In the genomic region with DNA sequence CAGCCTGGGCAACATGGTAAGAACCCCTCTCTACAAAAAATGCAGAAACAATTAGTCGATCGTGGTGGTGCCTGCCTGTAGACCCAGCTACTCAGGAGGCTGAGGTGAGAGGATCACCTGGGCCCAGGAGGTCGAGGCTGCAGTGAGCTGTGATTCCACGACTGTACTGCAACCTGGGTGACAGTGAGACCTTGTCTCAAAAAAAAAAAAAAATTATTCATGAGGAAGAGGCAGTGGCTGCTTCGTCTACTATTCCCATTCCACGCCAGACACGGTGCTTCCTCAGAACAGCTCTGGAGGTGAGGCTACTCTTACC, we compare ENCODE assay signal across 1 cellular context.
TF ChIP-seq lines count a peak whose summit lies in the region.

No MANE protein-coding gene starts in this region.

TF ChIP-seq in K562, 482 proteins besides CTCF, POLR2A, EP300 and RAD21 (continued from another document and continues in another):
- TF ChIP-seq, protein P1, sequence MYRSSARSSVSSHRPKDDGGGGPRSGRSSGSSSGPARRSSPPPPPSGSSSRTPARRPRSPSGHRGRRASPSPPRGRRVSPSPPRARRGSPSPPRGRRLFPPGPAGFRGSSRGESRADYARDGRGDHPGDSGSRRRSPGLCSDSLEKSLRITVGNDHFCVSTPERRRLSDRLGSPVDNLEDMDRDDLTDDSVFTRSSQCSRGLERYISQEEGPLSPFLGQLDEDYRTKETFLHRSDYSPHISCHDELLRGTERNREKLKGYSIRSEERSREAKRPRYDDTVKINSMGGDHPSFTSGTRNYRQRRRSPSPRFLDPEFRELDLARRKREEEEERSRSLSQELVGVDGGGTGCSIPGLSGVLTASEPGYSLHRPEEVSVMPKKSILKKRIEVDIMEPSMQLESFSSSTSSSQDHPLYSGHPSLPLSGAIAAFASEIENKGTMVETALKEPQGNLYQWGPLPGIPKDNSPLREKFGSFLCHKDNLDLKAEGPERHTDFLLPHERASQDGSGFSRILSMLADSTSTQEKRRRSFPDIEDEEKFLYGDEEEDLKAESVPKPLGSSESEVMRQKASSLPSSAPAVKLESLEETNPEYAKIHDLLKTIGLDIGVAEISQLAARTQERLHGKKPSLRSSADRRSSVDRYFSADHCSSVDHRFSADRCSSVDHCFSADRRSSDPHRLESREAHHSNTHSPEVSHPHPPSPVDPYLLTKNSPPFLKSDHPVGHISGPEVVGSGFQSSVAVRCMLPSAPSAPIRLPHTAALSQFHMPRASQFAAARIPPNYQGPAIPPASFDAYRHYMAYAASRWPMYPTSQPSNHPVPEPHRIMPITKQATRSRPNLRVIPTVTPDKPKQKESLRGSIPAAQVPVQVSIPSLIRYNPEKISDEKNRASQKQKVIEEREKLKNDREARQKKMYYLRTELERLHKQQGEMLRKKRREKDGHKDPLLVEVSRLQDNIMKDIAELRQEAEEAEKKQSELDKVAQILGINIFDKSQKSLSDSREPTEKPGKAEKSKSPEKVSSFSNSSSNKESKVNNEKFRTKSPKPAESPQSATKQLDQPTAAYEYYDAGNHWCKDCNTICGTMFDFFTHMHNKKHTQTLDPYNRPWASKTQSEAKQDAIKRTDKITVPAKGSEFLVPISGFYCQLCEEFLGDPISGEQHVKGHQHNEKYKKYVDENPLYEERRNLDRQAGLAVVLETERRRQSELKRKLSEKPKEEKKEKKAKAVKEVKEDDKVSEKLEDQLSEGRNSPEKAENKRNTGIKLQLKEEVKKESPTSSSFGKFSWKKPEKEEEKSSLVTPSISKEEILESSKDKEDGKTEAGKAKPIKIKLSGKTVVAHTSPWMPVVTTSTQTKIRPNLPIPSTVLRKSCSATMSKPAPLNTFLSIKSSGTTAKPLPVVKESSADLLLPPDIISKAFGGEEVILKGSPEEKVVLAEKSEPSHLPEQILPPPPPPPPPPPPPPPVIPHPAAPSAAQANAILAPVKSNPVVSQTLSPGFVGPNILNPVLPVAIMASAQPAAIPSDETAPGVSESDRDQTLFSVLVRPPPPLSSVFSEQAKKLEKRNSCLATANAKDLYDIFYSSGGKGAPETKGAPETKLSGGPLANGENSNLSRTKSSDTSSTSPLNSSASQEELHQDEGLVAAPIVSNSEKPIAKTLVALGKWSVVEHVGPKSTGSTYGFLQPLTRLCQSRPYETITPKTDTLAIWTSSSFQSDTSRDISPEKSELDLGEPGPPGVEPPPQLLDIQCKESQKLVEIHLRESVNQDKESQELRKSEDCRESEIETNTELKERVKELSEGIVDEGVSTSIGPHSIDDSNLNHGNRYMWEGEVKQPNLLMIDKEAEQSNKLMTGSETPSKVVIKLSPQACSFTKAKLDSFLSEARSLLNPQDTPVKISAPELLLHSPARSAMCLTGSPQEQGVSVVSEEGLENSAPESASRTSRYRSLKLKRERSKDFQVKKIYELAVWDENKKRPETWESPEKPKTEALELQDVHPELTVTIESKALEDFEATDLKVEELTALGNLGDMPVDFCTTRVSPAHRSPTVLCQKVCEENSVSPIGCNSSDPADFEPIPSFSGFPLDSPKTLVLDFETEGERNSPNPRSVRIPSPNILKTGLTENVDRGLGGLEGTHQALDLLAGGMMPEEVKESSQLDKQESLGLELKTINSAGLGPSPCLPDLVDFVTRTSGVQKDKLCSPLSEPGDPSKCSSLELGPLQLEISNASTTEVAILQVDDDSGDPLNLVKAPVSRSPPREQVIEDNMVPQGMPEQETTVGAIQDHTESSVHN (IDR thresholded peaks at IDR 0.05; ENCODE audit: borderline replicate concordance in 1 of 2, low read depth in 1 of 2) = no peak
- TF ChIP-seq, protein P2, sequence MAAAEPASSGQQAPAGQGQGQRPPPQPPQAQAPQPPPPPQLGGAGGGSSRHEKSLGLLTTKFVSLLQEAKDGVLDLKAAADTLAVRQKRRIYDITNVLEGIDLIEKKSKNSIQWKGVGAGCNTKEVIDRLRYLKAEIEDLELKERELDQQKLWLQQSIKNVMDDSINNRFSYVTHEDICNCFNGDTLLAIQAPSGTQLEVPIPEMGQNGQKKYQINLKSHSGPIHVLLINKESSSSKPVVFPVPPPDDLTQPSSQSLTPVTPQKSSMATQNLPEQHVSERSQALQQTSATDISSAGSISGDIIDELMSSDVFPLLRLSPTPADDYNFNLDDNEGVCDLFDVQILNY (CRISPR knock-in tag; IDR thresholded peaks at IDR 0.05) = no peak
- TF ChIP-seq, protein P3, sequence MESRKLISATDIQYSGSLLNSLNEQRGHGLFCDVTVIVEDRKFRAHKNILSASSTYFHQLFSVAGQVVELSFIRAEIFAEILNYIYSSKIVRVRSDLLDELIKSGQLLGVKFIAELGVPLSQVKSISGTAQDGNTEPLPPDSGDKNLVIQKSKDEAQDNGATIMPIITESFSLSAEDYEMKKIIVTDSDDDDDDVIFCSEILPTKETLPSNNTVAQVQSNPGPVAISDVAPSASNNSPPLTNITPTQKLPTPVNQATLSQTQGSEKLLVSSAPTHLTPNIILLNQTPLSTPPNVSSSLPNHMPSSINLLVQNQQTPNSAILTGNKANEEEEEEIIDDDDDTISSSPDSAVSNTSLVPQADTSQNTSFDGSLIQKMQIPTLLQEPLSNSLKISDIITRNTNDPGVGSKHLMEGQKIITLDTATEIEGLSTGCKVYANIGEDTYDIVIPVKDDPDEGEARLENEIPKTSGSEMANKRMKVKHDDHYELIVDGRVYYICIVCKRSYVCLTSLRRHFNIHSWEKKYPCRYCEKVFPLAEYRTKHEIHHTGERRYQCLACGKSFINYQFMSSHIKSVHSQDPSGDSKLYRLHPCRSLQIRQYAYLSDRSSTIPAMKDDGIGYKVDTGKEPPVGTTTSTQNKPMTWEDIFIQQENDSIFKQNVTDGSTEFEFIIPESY (CRISPR knock-in tag; IDR thresholded peaks at IDR 0.05) = 0 out of 2 replicates have a peak, but pooled peaks have one; percentile 30
- TF ChIP-seq, protein P4, sequence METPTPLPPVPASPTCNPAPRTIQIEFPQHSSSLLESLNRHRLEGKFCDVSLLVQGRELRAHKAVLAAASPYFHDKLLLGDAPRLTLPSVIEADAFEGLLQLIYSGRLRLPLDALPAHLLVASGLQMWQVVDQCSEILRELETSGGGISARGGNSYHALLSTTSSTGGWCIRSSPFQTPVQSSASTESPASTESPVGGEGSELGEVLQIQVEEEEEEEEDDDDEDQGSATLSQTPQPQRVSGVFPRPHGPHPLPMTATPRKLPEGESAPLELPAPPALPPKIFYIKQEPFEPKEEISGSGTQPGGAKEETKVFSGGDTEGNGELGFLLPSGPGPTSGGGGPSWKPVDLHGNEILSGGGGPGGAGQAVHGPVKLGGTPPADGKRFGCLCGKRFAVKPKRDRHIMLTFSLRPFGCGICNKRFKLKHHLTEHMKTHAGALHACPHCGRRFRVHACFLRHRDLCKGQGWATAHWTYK (CRISPR knock-in tag; IDR thresholded peaks at IDR 0.05) = no peak
- peak; percentile 75; the same call in 1 of the 2 replicates for TF ChIP-seq GTF2E2 (tag; IDR thresholded peaks at IDR 0.05)
- no peak for TF ChIP-seq NR2F6 (CRISPR knock-in tag; IDR thresholded peaks at IDR 0.05)
- no peak for TF ChIP-seq ZNF143 (CRISPR knock-in tag; IDR thresholded peaks at IDR 0.05)
- TF ChIP-seq ARID2 (IDR thresholded peaks at IDR 0.05) = 0 out of 2 replicates have a peak, but pooled peaks have one; percentile 25
- TF ChIP-seq, protein P5, sequence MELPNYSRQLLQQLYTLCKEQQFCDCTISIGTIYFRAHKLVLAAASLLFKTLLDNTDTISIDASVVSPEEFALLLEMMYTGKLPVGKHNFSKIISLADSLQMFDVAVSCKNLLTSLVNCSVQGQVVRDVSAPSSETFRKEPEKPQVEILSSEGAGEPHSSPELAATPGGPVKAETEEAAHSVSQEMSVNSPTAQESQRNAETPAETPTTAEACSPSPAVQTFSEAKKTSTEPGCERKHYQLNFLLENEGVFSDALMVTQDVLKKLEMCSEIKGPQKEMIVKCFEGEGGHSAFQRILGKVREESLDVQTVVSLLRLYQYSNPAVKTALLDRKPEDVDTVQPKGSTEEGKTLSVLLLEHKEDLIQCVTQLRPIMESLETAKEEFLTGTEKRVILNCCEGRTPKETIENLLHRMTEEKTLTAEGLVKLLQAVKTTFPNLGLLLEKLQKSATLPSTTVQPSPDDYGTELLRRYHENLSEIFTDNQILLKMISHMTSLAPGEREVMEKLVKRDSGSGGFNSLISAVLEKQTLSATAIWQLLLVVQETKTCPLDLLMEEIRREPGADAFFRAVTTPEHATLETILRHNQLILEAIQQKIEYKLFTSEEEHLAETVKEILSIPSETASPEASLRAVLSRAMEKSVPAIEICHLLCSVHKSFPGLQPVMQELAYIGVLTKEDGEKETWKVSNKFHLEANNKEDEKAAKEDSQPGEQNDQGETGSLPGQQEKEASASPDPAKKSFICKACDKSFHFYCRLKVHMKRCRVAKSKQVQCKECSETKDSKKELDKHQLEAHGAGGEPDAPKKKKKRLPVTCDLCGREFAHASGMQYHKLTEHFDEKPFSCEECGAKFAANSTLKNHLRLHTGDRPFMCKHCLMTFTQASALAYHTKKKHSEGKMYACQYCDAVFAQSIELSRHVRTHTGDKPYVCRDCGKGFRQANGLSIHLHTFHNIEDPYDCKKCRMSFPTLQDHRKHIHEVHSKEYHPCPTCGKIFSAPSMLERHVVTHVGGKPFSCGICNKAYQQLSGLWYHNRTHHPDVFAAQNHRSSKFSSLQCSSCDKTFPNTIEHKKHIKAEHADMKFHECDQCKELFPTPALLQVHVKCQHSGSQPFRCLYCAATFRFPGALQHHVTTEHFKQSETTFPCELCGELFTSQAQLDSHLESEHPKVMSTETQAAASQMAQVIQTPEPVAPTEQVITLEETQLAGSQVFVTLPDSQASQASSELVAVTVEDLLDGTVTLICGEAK (IDR thresholded peaks at IDR 0.05) = 0 out of 2 replicates have a peak, but pooled peaks have one; percentile 26
- TF ChIP-seq, protein P5 (CRISPR knock-in tag; IDR thresholded peaks at IDR 0.05) = no peak
- TF ChIP-seq MECOM (CRISPR knock-in tag; IDR thresholded peaks at IDR 0.05) = peak; percentile 22; the same call in 1 of the 2 replicates
- no peak for TF ChIP-seq HOXB6 (CRISPR knock-in tag; IDR thresholded peaks at IDR 0.05; ENCODE audit: borderline replicate concordance)
- TF ChIP-seq KAT8 (IDR thresholded peaks at IDR 0.05; ENCODE audit: low read depth) = no peak
- TF ChIP-seq ZNF79 (CRISPR knock-in tag; IDR thresholded peaks at IDR 0.05; ENCODE audit: low read depth) = no peak
- TF ChIP-seq, protein P6, sequence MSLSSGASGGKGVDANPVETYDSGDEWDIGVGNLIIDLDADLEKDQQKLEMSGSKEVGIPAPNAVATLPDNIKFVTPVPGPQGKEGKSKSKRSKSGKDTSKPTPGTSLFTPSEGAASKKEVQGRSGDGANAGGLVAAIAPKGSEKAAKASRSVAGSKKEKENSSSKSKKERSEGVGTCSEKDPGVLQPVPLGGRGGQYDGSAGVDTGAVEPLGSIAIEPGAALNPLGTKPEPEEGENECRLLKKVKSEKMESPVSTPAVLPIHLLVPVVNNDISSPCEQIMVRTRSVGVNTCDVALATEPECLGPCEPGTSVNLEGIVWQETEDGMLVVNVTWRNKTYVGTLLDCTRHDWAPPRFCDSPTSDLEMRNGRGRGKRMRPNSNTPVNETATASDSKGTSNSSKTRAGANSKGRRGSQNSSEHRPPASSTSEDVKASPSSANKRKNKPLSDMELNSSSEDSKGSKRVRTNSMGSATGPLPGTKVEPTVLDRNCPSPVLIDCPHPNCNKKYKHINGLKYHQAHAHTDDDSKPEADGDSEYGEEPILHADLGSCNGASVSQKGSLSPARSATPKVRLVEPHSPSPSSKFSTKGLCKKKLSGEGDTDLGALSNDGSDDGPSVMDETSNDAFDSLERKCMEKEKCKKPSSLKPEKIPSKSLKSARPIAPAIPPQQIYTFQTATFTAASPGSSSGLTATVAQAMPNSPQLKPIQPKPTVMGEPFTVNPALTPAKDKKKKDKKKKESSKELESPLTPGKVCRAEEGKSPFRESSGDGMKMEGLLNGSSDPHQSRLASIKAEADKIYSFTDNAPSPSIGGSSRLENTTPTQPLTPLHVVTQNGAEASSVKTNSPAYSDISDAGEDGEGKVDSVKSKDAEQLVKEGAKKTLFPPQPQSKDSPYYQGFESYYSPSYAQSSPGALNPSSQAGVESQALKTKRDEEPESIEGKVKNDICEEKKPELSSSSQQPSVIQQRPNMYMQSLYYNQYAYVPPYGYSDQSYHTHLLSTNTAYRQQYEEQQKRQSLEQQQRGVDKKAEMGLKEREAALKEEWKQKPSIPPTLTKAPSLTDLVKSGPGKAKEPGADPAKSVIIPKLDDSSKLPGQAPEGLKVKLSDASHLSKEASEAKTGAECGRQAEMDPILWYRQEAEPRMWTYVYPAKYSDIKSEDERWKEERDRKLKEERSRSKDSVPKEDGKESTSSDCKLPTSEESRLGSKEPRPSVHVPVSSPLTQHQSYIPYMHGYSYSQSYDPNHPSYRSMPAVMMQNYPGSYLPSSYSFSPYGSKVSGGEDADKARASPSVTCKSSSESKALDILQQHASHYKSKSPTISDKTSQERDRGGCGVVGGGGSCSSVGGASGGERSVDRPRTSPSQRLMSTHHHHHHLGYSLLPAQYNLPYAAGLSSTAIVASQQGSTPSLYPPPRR (CRISPR knock-in tag; IDR thresholded peaks at IDR 0.05; ENCODE audit: borderline replicate concordance) = no peak
- TF ChIP-seq SMARCA5 (IDR thresholded peaks at IDR 0.05) = peak; percentile 53; the same call in 1 of the 2 replicates
- TF ChIP-seq TCF7L2 (IDR thresholded peaks at IDR 0.05; ENCODE audit: low read depth, low read length) = 0 out of 2 replicates have a peak, but pooled peaks have one; percentile 2
